Comparison of ENCODE assay signal across 26 cellular contexts in the genomic region with DNA sequence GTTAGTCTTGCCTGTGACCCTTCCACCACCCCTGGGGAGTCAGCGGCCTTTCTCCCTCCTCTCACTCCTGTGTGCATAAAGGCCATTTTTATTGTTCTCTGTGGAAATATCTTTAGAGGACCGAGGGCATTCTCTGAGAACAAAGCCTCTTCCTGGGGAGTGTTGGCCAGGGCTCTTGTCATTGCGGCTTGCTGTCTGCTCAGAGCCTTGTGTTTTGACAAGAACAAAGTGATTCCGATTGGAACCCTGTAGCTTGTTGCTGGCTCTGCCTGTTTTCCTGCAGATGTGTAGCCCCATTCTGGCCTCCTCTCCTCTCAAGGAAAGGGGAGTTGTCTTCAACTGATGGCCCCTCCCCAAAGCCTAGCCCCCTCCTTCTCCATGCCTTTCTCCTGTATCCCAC.
DNase-seq lines count a peak whose midpoint lies in the region; ATAC-seq, FAIRE-seq and TF ChIP-seq lines count a peak whose summit lies in the region.
"Had no signal": no experiment of that assay in that cellular context is flagged by ENCODE, and none has a peak within 500 bp of the region (broad histone marks: within the 10 kb centered on the region; RNA-seq: fewer than 3 reads in every experiment).

No MANE protein-coding gene starts in this region.

- CTCF ChIA-PET in H1 (lab: Charles Lee; ENCODE audit: partially characterized antibody): interaction anchor here (0.7 to 9.9 kb wide), 8 partner anchors 10 to 249 kb away, joined by 3 to 136 read pairs (median 4); partner anchors contain the start of gene LRFN2

- no peaks in the 10 kb centered on the region for H3K9me3 ChIP-seq in H1 (ENCODE audit: insufficient read depth in 2 of 2, low read depth in 1 of 2, low read length in 1 of 2)
- H3K9me3 ChIP-seq: BLaER1 treated with 17β-estradiol and CSF1 and Interleukin-3, amounts not matched to agents 10 nM and 100 nM; SK-N-SH had no signal

- H3K4me3 Mint-ChIP-seq in stimulated activated naive B cell treated with anti-CD40 and anti-IgM and Interleukin-4, amounts not matched to agents 10 μg/mL and 1 μg/mL and 100 μg/mL, for 72 hours: no peak overlapping the region
- H3K4me3 Mint-ChIP-seq: CD4-positive, alpha-beta memory T cell had no signal

- H4K91ac ChIP-seq in H1 (replicated peaks; ENCODE audit: insufficient read length, low read length): peak overlapping the region; percentile 5

- peaks cover 12 to 40% (median 27%) of the 10 kb centered on the region in 4 experiments for H3K4me1 ChIP-seq in H1 (replicated peaks in 1 of 4; ENCODE audit: control insufficient read depth in 3 of 4, insufficient read depth in 4 of 4, low read length in 3 of 4)
- peaks cover 6% of the 10 kb centered on the region for H3K4me1 ChIP-seq in mesendoderm (ENCODE audit: control insufficient read depth, low read depth, low read length)

- H4K8ac ChIP-seq in H1 (ENCODE audit: extremely low read depth, insufficient read depth, low read length) (no peak overlapping the region), mesendoderm (ENCODE audit: low read depth, low read length) (no peak overlapping the region)

- no peak for ATAC-seq in stimulated activated naive B cell treated with anti-CD40 and anti-IgM and Interleukin-4, amounts not matched to agents 10 μg/mL and 1 μg/mL and 100 μg/mL, for 72 hours (replicated peaks)
- ATAC-seq: HepG2, K562 had no signal

- H3K4ac ChIP-seq in H1 (replicated peaks; ENCODE audit: insufficient read length, low read depth, low read length) (no peak overlapping the region), mesendoderm (ENCODE audit: low read depth, low read length) (no peak overlapping the region)

- DNase-seq in NCI-H2227 (lab: John Stamatoyannopoulos, UW; ENCODE audit: unreplicated experiment): peak; percentile 4
- DNase-seq in NCI-H2227 treated with DMSO at 0.1 percent for 48 hours (lab: John Stamatoyannopoulos, UW): no peak
- no peak for DNase-seq in H1 (ENCODE audit: low read depth in 1 of 2, low spot score in 2 of 2)
- peak; percentile 12 for DNase-seq in mesendoderm
- DNase-seq in stimulated activated CD4-positive, alpha-beta T cell treated with anti-CD3 and anti-CD28 coated beads, Interleukin-2, amount 100 ng/mL, for 24 hours: no peak
- DNase-seq in stimulated activated naive B cell treated with anti-CD40 and anti-IgM and Interleukin-4, amounts not matched to agents 10 μg/mL and 1 μg/mL and 100 μg/mL, for 72 hours: no peak
- no peak for DNase-seq in HT-29 (ENCODE audit: low spot score)
- no peak for DNase-seq in activated CD4-positive, alpha-beta T cell treated with anti-CD3 and anti-CD28 coated beads for 1 hour
- DNase-seq: 8988T; CD4-positive, alpha-beta memory T cell; MM.1S; NCI-H1048; NCI-H1417 treated with DMSO at 0.1 percent for 48 hours; NCI-H187; NCI-H226; NCI-H510A treated with DMSO at 0.1 percent for 48 hours; NCI-H774; NK-92 treated with Interleukin-12 subunit alpha and Interleukin-12 subunit beta, amount 100 ng/mL, for 24 hours; SHP77 treated with DMSO at 0.1 percent for 48 hours; SK-N-SH had no signal

- H3K79me1 ChIP-seq in H1 (ENCODE audit: low read depth, low read length) (no peaks in the 10 kb centered on the region), mesendoderm (ENCODE audit: low read length) (no peaks in the 10 kb centered on the region)

- H2BK15ac ChIP-seq in H1 (ENCODE audit: low read length): 0 out of 2 replicates have a peak overlapping the region, but pooled peaks have one; percentile 6
- no peak overlapping the region for H2BK15ac ChIP-seq in mesendoderm (replicated peaks; ENCODE audit: low read depth)

- H2AK5ac ChIP-seq in H1 (ENCODE audit: low read depth, low read length) (no peak overlapping the region), mesendoderm (ENCODE audit: low read length) (no peak overlapping the region)

- H3K56ac ChIP-seq in H1 (replicated peaks; ENCODE audit: insufficient read length, low read depth, low read length) (no peak overlapping the region), mesendoderm (ENCODE audit: low read length) (no peak overlapping the region)

- peak overlapping the region; percentile 85; the same call in 1 of the 2 replicates for H2BK12ac ChIP-seq in H1 (ENCODE audit: low read depth, low read length)

- H2BK5ac ChIP-seq in H1 (ENCODE audit: low read depth, low read length) (peak overlapping the region; percentile 47; the same call in 1 of the 2 replicates), mesendoderm (ENCODE audit: low read length) (no peak overlapping the region)

- no peaks in the 10 kb centered on the region for H3K36me3 Mint-ChIP-seq in stimulated activated naive B cell treated with anti-CD40 and anti-IgM and Interleukin-4, amounts not matched to agents 10 μg/mL and 1 μg/mL and 100 μg/mL, for 72 hours
- H3K36me3 Mint-ChIP-seq: CD4-positive, alpha-beta memory T cell had no signal

- H2BK120ac ChIP-seq in H1 (replicated peaks; ENCODE audit: low read depth, low read length) (no peak overlapping the region), mesendoderm (ENCODE audit: low read depth, low read length) (no peak overlapping the region)

- H3K36me3 ChIP-seq in H1 (ENCODE audit: control insufficient read depth in 2 of 4, insufficient read depth in 4 of 4, low read length in 3 of 4): no peaks in the 10 kb centered on the region
- no peaks in the 10 kb centered on the region for H3K36me3 ChIP-seq in mesendoderm (ENCODE audit: control insufficient read depth, insufficient read depth, low read length)
- H3K36me3 ChIP-seq: BLaER1 treated with 17β-estradiol and CSF1 and Interleukin-3, amounts not matched to agents 10 nM and 100 nM had no signal

- TF ChIP-seq POLR2A in H1 (IDR thresholded peaks at IDR 0.05; ENCODE audit: control extremely low read depth in 1 of 2, low read depth in 2 of 2, low read length in 2 of 2): no peak

- H3K27ac ChIP-seq in H1 (ENCODE audit: low read depth, low read length): no peak overlapping the region
- H3K27ac ChIP-seq in mesendoderm (ENCODE audit: low read depth, low read length): no peak overlapping the region
- H3K27ac ChIP-seq: BLaER1 treated with 17β-estradiol and CSF1 and Interleukin-3, amounts not matched to agents 10 nM and 100 nM; RWPE1 had no signal

- H3K23ac ChIP-seq in H1 (ENCODE audit: insufficient read length) (no peak overlapping the region), mesendoderm (ENCODE audit: low read length) (no peak overlapping the region)

- 0 out of 8 replicates have a peak overlapping the region, but pooled peaks of 1 of the 4 experiments have one; percentile 20 for H3K4me3 ChIP-seq in H1 (ENCODE audit: extremely low read depth in 1 of 4, insufficient read depth in 2 of 4, low read depth in 3 of 4, low read length in 4 of 4)
- no peak overlapping the region for H3K4me3 ChIP-seq in mesendoderm (ENCODE audit: low read length)
- H3K4me3 ChIP-seq: BLaER1 treated with 17β-estradiol and CSF1 and Interleukin-3, amounts not matched to agents 10 nM and 100 nM; K562 had no signal

- H3K14ac ChIP-seq in H1 (ENCODE audit: insufficient read length): no peak overlapping the region

- TF ChIP-seq CTCF in H1 (IDR thresholded peaks at IDR 0.05; ENCODE audit: control extremely low read depth in 1 of 3, insufficient read depth in 1 of 3, low read depth in 1 of 3, low read length in 3 of 3): no peak

- 36% methylated on average over 4 of the region's 4 CpGs; no CpG with 5 or more reads in 1 of the 2 experiments for WGBS in H1 (ENCODE audit: extremely low coverage in 1 of 2, insufficient coverage in 1 of 2, insufficient read length in 1 of 2, insufficient replicate concordance in 2 of 2, low coverage in 1 of 2, low lambda C conversion rate in 2 of 2, missing lambda C conversion rate in 1 of 2), 2 experiments
- no CpG with 5 or more reads among the region's 4 CpGs for WGBS in mesendoderm (ENCODE audit: extremely low coverage, insufficient coverage, low lambda C conversion rate)

- H4K20me1 ChIP-seq in H1 (replicated peaks in 1 of 2; ENCODE audit: control insufficient read depth in 1 of 2, insufficient read depth in 2 of 2, low read length in 2 of 2): no peaks in the 10 kb centered on the region
- H4K20me1 ChIP-seq: BLaER1 treated with 17β-estradiol and CSF1 and Interleukin-3, amounts not matched to agents 10 nM and 100 nM had no signal

- H3K27me3 ChIP-seq in H1 (replicated peaks in 1 of 4; ENCODE audit: control insufficient read depth in 3 of 4, extremely low read depth in 1 of 4, insufficient read depth in 3 of 4, low read length in 3 of 4): no peaks in the 10 kb centered on the region; a peak in 1 of 7 replicates
- H3K27me3 ChIP-seq in mesendoderm (ENCODE audit: insufficient read depth, low read length, poor library complexity): no peaks in the 10 kb centered on the region
- H3K27me3 ChIP-seq: BLaER1 treated with 17β-estradiol and CSF1 and Interleukin-3, amounts not matched to agents 10 nM and 100 nM had no signal

- H3K4me1 Mint-ChIP-seq in stimulated activated naive B cell treated with anti-CD40 and anti-IgM and Interleukin-4, amounts not matched to agents 10 μg/mL and 1 μg/mL and 100 μg/mL, for 72 hours: no peaks in the 10 kb centered on the region

- no peak overlapping the region for H3K9ac ChIP-seq in H1 (replicated peaks in 1 of 4; ENCODE audit: extremely low read depth in 1 of 4, low read depth in 3 of 4, low read length in 3 of 4)
- H3K9ac ChIP-seq in mesendoderm (ENCODE audit: low read length): no peak overlapping the region
- H3K9ac ChIP-seq: BLaER1 treated with 17β-estradiol and CSF1 and Interleukin-3, amounts not matched to agents 10 nM and 100 nM; SK-N-SH had no signal

- H3K27ac Mint-ChIP-seq in stimulated activated naive B cell treated with anti-CD40 and anti-IgM and Interleukin-4, amounts not matched to agents 10 μg/mL and 1 μg/mL and 100 μg/mL, for 72 hours: no peak overlapping the region
- H3K27ac Mint-ChIP-seq: CD4-positive, alpha-beta memory T cell had no signal

- peaks cover 0 to 1% of the 10 kb centered on the region in 2 donors for H3K9me3 Mint-ChIP-seq in stimulated activated naive B cell treated with anti-CD40 and anti-IgM and Interleukin-4, amounts not matched to agents 10 μg/mL and 1 μg/mL and 100 μg/mL, for 72 hours

- no peak for TF ChIP-seq EP300 in H1 (IDR thresholded peaks at IDR 0.05; ENCODE audit: borderline replicate concordance in 1 of 2, low read depth in 2 of 2, low read length in 2 of 2)

- H3K4me2 ChIP-seq in H1 (ENCODE audit: insufficient read depth in 1 of 2, low read depth in 2 of 2, low read length in 2 of 2): peak overlapping the region; percentile 1 to 46; a peak in 1 of 4 replicates
- no peak overlapping the region for H3K4me2 ChIP-seq in mesendoderm (ENCODE audit: low read length)
- H3K4me2 ChIP-seq: BLaER1 treated with 17β-estradiol and CSF1 and Interleukin-3, amounts not matched to agents 10 nM and 100 nM; SK-N-SH had no signal

- no peak overlapping the region for H2AFZ ChIP-seq in H1 (ENCODE audit: low read length)

- H3K27me3 Mint-ChIP-seq in stimulated activated naive B cell treated with anti-CD40 and anti-IgM and Interleukin-4, amounts not matched to agents 10 μg/mL and 1 μg/mL and 100 μg/mL, for 72 hours: peaks cover 50 to 53% of the 10 kb centered on the region in 2 donors

- H3K79me2 ChIP-seq in H1 (ENCODE audit: control insufficient read depth in 1 of 2, insufficient read depth in 2 of 2, low read length in 2 of 2) (no peaks in the 10 kb centered on the region), mesendoderm (ENCODE audit: control insufficient read depth, insufficient read depth, low read length) (no peaks in the 10 kb centered on the region)

- POLR2A ChIA-PET in H1 (lab: Charles Lee; ENCODE audit: partially characterized antibody): no interaction called here

- H4K5ac ChIP-seq in H1 (ENCODE audit: insufficient read length, low read depth, low read length) (no peak overlapping the region), mesendoderm (ENCODE audit: low read length) (no peak overlapping the region)

- TF ChIP-seq RAD21 in H1 (IDR thresholded peaks at IDR 0.05 in 1 of 2, conservative IDR thresholded peaks at IDR 0.05 in 1 of 2; ENCODE audit: low read depth in 2 of 2, low read length in 2 of 2): no peak; a peak in 1 of 4 replicates

- no peaks in the 10 kb centered on the region for H3K23me2 ChIP-seq in H1 (ENCODE audit: low read depth, low read length)

- peak overlapping the region; percentile 27; the same call in 1 of the 2 replicates for H3K18ac ChIP-seq in H1 (ENCODE audit: extremely low read depth, low read length)
- no peak overlapping the region for H3K18ac ChIP-seq in mesendoderm (ENCODE audit: low read length)

- 0 out of 2 replicates have a peak overlapping the region, but pooled peaks have one; percentile 21 for H2BK20ac ChIP-seq in H1 (ENCODE audit: low read length)

- FAIRE-seq in H1 (lab: Jason Lieb, UNC): no peak
- FAIRE-seq: G401.6, GM12892, HepG2, K562 had no signal

Comparison
In these comparisons a context has a peak if more than half of its experiments do, and no peak if none do; other contexts are left out.
1. DNase-seq: peak in NCI-H2227 (single experiment) and mesendoderm (single experiment); none in NCI-H2227 treated with DMSO at 0.1 percent for 48 hours (single experiment), H1 (0 of 2), stimulated activated CD4-positive, alpha-beta T cell treated with anti-CD3 and anti-CD28 coated beads, Interleukin-2, amount 100 ng/mL, for 24 hours (0 of 2), stimulated activated naive B cell treated with anti-CD40 and anti-IgM and Interleukin-4, amounts not matched to agents 10 μg/mL and 1 μg/mL and 100 μg/mL, for 72 hours (single experiment), HT-29 (single experiment) and activated CD4-positive, alpha-beta T cell treated with anti-CD3 and anti-CD28 coated beads for 1 hour (single experiment).